21 cellular contexts compared by ENCODE assay signal in genomic region chr4:183860726-183861125, GRCh38. TPM values are rescaled to one million over a fixed set of nuclear protein-coding genes. Genes with fewer than 3 reads are reported as not detected.
DNase-seq lines count a peak whose midpoint lies in the region; FAIRE-seq and TF ChIP-seq lines count a peak whose summit lies in the region.
"Had no signal": no experiment of that assay in that cellular context is flagged by ENCODE, and none has a peak within 500 bp of the region (broad histone marks: within the 10 kb centered on the region; RNA-seq: fewer than 3 reads in every experiment).

No MANE protein-coding gene starts in this region.

- no peak overlapping the region for H3K27ac ChIP-seq in mammary epithelial cell (ENCODE audit: insufficient read depth, low read depth, low read length)
- H3K27ac ChIP-seq in keratinocyte (ENCODE audit: control insufficient read depth, insufficient read depth, low read length), result no peak overlapping the region
- H3K27ac ChIP-seq: colonic mucosa, transverse colon had no signal

- H3K27me3 ChIP-seq in mammary epithelial cell (ENCODE audit: insufficient read depth, low read length) (no peaks in the 10 kb centered on the region), keratinocyte (ENCODE audit: control insufficient read depth, extremely low read depth, insufficient read depth, low read length) (no peaks in the 10 kb centered on the region)
- H3K27me3 ChIP-seq: colonic mucosa, transverse colon had no signal

- H3K36me3 ChIP-seq in mammary epithelial cell (ENCODE audit: insufficient read depth, low read length) (no peaks in the 10 kb centered on the region), keratinocyte (ENCODE audit: control insufficient read depth in 2 of 2, extremely low read depth in 1 of 2, insufficient read depth in 2 of 2, low read length in 2 of 2) (no peaks in the 10 kb centered on the region)
- H3K36me3 ChIP-seq: colonic mucosa, transverse colon had no signal

- H3K4me2 ChIP-seq in mammary epithelial cell (ENCODE audit: insufficient read depth, low read depth, low read length), result peak overlapping the region; percentile 25
- H3K4me2 ChIP-seq in keratinocyte (ENCODE audit: control insufficient read depth, extremely low read depth, insufficient read depth, low read depth, low read length), result peak overlapping the region; percentile 59

- no TSS peak for BruUV-seq in mammary epithelial cell (replicated peaks; lab: Mats Ljungman, UMichigan)

- H3K79me2 ChIP-seq in mammary epithelial cell (ENCODE audit: insufficient read depth, low read length) (no peaks in the 10 kb centered on the region), keratinocyte (ENCODE audit: control insufficient read depth, insufficient read depth, low read length) (no peaks in the 10 kb centered on the region)

- H2AFZ ChIP-seq in mammary epithelial cell (ENCODE audit: low read depth, low read length) (peak overlapping the region; percentile 78), keratinocyte (ENCODE audit: control insufficient read depth, low read length) (peak overlapping the region; percentile 67)

- H3K9ac ChIP-seq in mammary epithelial cell (ENCODE audit: insufficient read depth, low read length), result no peak overlapping the region
- H3K9ac ChIP-seq in keratinocyte (ENCODE audit: control insufficient read depth, extremely low read depth, insufficient read depth, low read length), result no peak overlapping the region

- 7% methylated on average over 9 of the region's 9 CpGs for WGBS in mammary epithelial cell (ENCODE audit: low coverage, missing lambda C conversion rate)

- FAIRE-seq in keratinocyte (lab: Jason Lieb, UNC), result peak; percentile 64
- FAIRE-seq: H1, small intestine had no signal

- no peak for TF ChIP-seq CTCF in mammary epithelial cell (conservative IDR thresholded peaks at IDR 0.05 in 1 of 2, IDR thresholded peaks at IDR 0.05 in 1 of 2; ENCODE audit: extremely low read depth in 1 of 2, insufficient read depth in 1 of 2, low read depth in 1 of 2, low read length in 2 of 2)
- no peak for TF ChIP-seq CTCF in keratinocyte (optimal IDR thresholded peaks at IDR 0.05 in 1 of 3, IDR thresholded peaks at IDR 0.05 in 1 of 3, conservative IDR thresholded peaks at IDR 0.05 in 1 of 3; ENCODE audit: extremely low read depth in 1 of 3, insufficient read depth in 2 of 3, low read length in 3 of 3)

- DNase-seq in DMS153 (lab: John Stamatoyannopoulos, UW), result peak; percentile 60
- peak; percentile 60 for DNase-seq in NCI-H1092 (lab: John Stamatoyannopoulos, UW)
- peak; percentile 35 for DNase-seq in mammary epithelial cell
- DNase-seq in keratinocyte (ENCODE audit: low read depth, low spot score), result no peak
- DNase-seq in cardiac septum (ENCODE audit: low spot score), result no peak
- DNase-seq in T1000 (lab: John Stamatoyannopoulos, UW), result no peak
- no peak for DNase-seq in MV-4-11 (lab: John Stamatoyannopoulos, UW)
- DNase-seq in stimulated activated CD4-positive, alpha-beta T cell treated with anti-CD3 and anti-CD28 coated beads, Interleukin-4, amount 100 ng/mL, for 24 hours, result no peak
- DNase-seq: activated CD4-positive, alpha-beta T cell treated with anti-CD3 and anti-CD28 coated beads for 4 hours; CD4-positive, alpha-beta T cell; colonic mucosa; DND-41; KG1; mucosa of descending colon; small intestine; stimulated activated CD4-positive, alpha-beta T cell treated with anti-CD3 and anti-CD28 coated beads, Interleukin-2, amount 100 ng/mL, for 48 hours; stimulated activated naive CD8-positive, alpha-beta T cell treated with anti-CD3 and anti-CD28 coated beads, Interleukin-15, Interleukin-2, amounts not matched to agents 100 U/mL and 50 U/mL, for 24 hours; SW 1271; transverse colon had no signal

- intact Hi-C loops in mammary epithelial cell (cut with micrococcal nuclease), result no loop called here
- intact Hi-C loops in cardiac septum (cut with DNase I), result no loop called here

- CTCF ChIA-PET in mammary epithelial cell (lab: Charles Lee; ENCODE audit: low non-redundant PET), result interaction anchor here (0.6 kb wide), 1 partner anchor 11 kb away, joined by 8 read pairs; no protein-coding TSS in a partner anchor

- in situ Hi-C loops in mammary epithelial cell (cut with MboI; ENCODE audit: low sequenced_read_pairs in 2 of 2), result no loop called here

- dilution Hi-C loops in mammary epithelial cell (cut with HindIII; ENCODE audit: low sequenced_read_pairs), result no loop called here
- dilution Hi-C loops in keratinocyte (cut with MboI; ENCODE audit: extremely low pct_ligation_motif_present, low sequenced_read_pairs), result no loop called here

- H3K9me1 ChIP-seq in keratinocyte (ENCODE audit: control insufficient read depth, extremely low read depth, insufficient read depth, low read length), result no peaks in the 10 kb centered on the region

- H4K20me1 ChIP-seq in mammary epithelial cell (ENCODE audit: insufficient read depth, low read length) (no peaks in the 10 kb centered on the region), keratinocyte (ENCODE audit: control insufficient read depth, extremely low read depth, insufficient read depth, low read length) (no peaks in the 10 kb centered on the region)

- H3K4me1 ChIP-seq in mammary epithelial cell (ENCODE audit: insufficient read depth, low read length) (no peaks in the 10 kb centered on the region), keratinocyte (ENCODE audit: control insufficient read depth, extremely low read depth, insufficient read depth, low read length) (no peaks in the 10 kb centered on the region)
- H3K4me1 ChIP-seq: colonic mucosa, transverse colon had no signal

- H3K9me3 ChIP-seq in mammary epithelial cell (replicated peaks; ENCODE audit: insufficient read depth, low read length) (no peaks in the 10 kb centered on the region), keratinocyte (ENCODE audit: control insufficient read depth, low read depth, low read length) (no peaks in the 10 kb centered on the region)
- H3K9me3 ChIP-seq: colonic mucosa, mucosa of descending colon, transverse colon had no signal

- H3K4me3 ChIP-seq in mammary epithelial cell (replicated peaks in 1 of 3; ENCODE audit: insufficient read depth in 1 of 3, low read depth in 2 of 3, low read length in 3 of 3) (no peak overlapping the region), keratinocyte (ENCODE audit: control insufficient read depth in 2 of 3, extremely low read depth in 1 of 3, insufficient read depth in 2 of 3, low read depth in 1 of 3, low read length in 3 of 3) (peak overlapping the region in 1 of 3 experiments; percentile 35)
- H3K4me3 ChIP-seq: colonic mucosa, mucosa of descending colon, transverse colon had no signal

RNA-seq across cellular contexts. Expression of gene STOX2, which starts 44.4 kb away (rescaled TPM):
- total RNA-seq in mammary epithelial cell, result 10 to 100 TPM in 1 of 2 donors, 1 to 10 TPM in 1; 2.5 to 15.5 TPM
- polyA plus RNA-seq in mammary epithelial cell, result 1.8 TPM
- not detected for polyA minus RNA-seq in mammary epithelial cell
- 0.79 to 2.2 TPM (median 1.6 TPM) in 3 replicates for polyA plus RNA-seq in keratinocyte
- polyA plus RNA-seq in keratinocyte (2011; ENCODE audit: low read depth), result 3.7 TPM
- 0.80 and 1.2 TPM in 2 replicates for polyA plus RNA-seq in keratinocyte (2011; cell fraction: cytosol; rRNA removed)
- polyA plus RNA-seq in keratinocyte (2011; cell fraction: nucleus; rRNA removed), result 3.0 and 4.0 TPM in 2 replicates
- 0.52 and 1.7 TPM in 2 replicates for polyA plus RNA-seq in keratinocyte (2012; ENCODE audit: low replicate concordance)
- polyA minus RNA-seq in keratinocyte, result 2.2 to 19.1 TPM (median 11.4 TPM) in 3 replicates
- 2.7 TPM for polyA minus RNA-seq in keratinocyte (2011; cell fraction: cytosol; rRNA and poly(A)+ RNA removed)
- 7.1 and 8.9 TPM in 2 replicates for polyA minus RNA-seq in keratinocyte (2011; cell fraction: nucleus; rRNA and poly(A)+ RNA removed)
- 9.4 TPM for total RNA-seq in cardiac septum
- total RNA-seq: CD4-positive, alpha-beta T cell; HT-29 had no signal

Comparison
In these comparisons a context has a peak if more than half of its experiments do, and no peak if none do; other contexts are left out.
1. DNase-seq: peak in DMS153 (single experiment), NCI-H1092 (single experiment) and mammary epithelial cell (single experiment); none in keratinocyte (single experiment), cardiac septum (single experiment), T1000 (single experiment), MV-4-11 (single experiment) and stimulated activated CD4-positive, alpha-beta T cell treated with anti-CD3 and anti-CD28 coated beads, Interleukin-4, amount 100 ng/mL, for 24 hours (single experiment).